Comparison of ENCODE assay signal across 9 cellular contexts in the genomic region with DNA sequence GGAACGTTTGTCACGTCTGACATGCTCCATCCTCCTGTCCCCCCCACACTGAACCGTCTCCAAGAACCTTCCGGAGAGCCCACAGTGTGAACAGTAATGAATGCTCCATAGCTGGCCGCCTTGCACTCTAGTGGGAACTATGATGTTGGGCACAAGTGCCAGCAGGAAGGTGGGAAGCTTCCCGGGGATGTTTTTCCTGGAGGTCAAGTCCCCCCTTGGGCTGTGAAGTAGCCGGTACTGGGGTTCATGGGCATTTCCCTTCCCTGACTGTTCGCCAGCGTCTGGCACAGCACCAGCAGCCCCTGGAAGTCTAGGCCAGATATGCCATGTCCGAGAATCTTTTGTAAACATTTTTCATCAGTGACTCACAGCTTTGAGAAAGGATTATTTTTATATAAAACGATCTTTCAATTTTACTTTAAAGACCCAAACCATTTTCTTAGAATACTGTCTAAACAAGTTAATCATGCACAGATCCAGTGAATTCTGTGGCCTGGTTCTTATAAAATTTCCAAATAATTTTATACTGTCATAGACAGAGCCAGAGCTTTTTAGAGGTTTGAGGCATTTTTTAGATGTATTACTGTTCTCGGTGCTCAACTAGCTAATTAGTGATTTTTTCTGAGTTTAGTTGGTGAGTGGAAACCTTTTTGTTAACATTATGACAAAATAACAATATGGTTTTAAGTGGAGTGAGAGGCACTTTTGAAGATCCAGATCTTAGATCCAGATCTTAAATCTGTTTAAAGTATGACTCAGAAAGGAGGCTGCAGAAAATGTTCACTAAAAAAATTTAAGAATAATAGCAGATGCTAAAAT. TPM values are rescaled to one million over a fixed set of nuclear protein-coding genes. Genes with fewer than 3 reads are reported as not detected.
DNase-seq lines count a peak whose midpoint lies in the region; ATAC-seq and TF ChIP-seq lines count a peak whose summit lies in the region.
"Had no signal": no experiment of that assay in that cellular context is flagged by ENCODE, and none has a peak within 500 bp of the region (broad histone marks: within the 10 kb centered on the region; RNA-seq: fewer than 3 reads in every experiment).

No MANE protein-coding gene starts in this region.

- H3K27me3 ChIP-seq in brain microvascular endothelial cell (replicated peaks), result no peaks in the 10 kb centered on the region
- no peaks in the 10 kb centered on the region for H3K27me3 ChIP-seq in stomach

- ATAC-seq in GM21381 (IDR thresholded peaks at IDR 0.05; ENCODE audit: unreplicated experiment), result no peak

- H3K27ac ChIP-seq in brain microvascular endothelial cell (peak overlapping the region; percentile 97), stomach (peak overlapping the region; percentile 60 to 92 (median 90))

- H3K36me3 ChIP-seq in brain microvascular endothelial cell (replicated peaks) (peaks cover 6% of the 10 kb centered on the region), stomach (no peaks in the 10 kb centered on the region)

- DNase-seq in HFF-Myc (ENCODE audit: extremely low read depth, low read depth) (no peak), brain microvascular endothelial cell (peak; percentile 86), iris pigment epithelial cell (ENCODE audit: low read depth) (peak; percentile 80), stomach (peak; percentile 46), cerebellum (ENCODE audit: low spot score) (no peak), NCI-H2081 treated with DMSO at 0.1 percent for 48 hours (lab: John Stamatoyannopoulos, UW) (no peak), LoVo (ENCODE audit: low spot score) (no peak)
- DNase-seq: NCI-H1417 treated with DMSO at 0.1 percent for 48 hours had no signal

- H3K4me3 ChIP-seq in HFF-Myc (replicated peaks; ENCODE audit: low read depth, low read length), result peak overlapping the region; percentile 21
- peak overlapping the region; percentile 34 for H3K4me3 ChIP-seq in brain microvascular endothelial cell (ENCODE audit: low read depth, low read length)
- peak overlapping the region in 2 of 4 donors; percentile 21 to 24 for H3K4me3 ChIP-seq in stomach

- H3K4me1 ChIP-seq in stomach, result peaks cover 33 to 95% (median 73%) of the 10 kb centered on the region in 4 donors

- WGBS in stomach, 5 donors, result 20 to 38% (median 29%) methylated on average over 12 of the region's 12 CpGs

- intact Hi-C loops in stomach (cut with DNase I; ENCODE audit: low total_unique reads), result no loop called here

- TF ChIP-seq CTCF in HFF-Myc (IDR thresholded peaks at IDR 0.05; ENCODE audit: low read depth, low read length, missing control alignments) (no peak), brain microvascular endothelial cell (IDR thresholded peaks at IDR 0.05; ENCODE audit: low read depth, low read length, missing control alignments) (no peak), stomach (IDR thresholded peaks at IDR 0.05) (no peak)

- no peak for TF ChIP-seq EP300 in stomach (IDR thresholded peaks at IDR 0.05)

- TF ChIP-seq POLR2A in stomach (IDR thresholded peaks at IDR 0.05), result no peak

- in situ Hi-C loops in brain microvascular endothelial cell (cut with HindIII; ENCODE audit: low pct_ligation_motif_present, low sequenced_read_pairs), result no loop called here

- no peaks in the 10 kb centered on the region for H3K9me3 ChIP-seq in stomach

RNA-seq across cellular contexts. Expression of gene ABL1, which starts 11.6 kb away (rescaled TPM):
- 10 to 100 TPM; 36.2 to 95.9 (median 61.4) TPM for total RNA-seq in stomach
- 10 to 100 TPM; 19.0 to 34.2 (median 31.0) TPM for polyA plus RNA-seq in stomach
- 35.7 TPM for total RNA-seq in cerebellum

RNA-seq across cellular contexts. Expression of gene QRFP, which starts 49.9 kb away (rescaled TPM):
- total RNA-seq in stomach (not detected), cerebellum (not detected)
- polyA plus RNA-seq in stomach, result not detected

Comparison
In these comparisons a context has a peak if more than half of its experiments do, and no peak if none do; other contexts are left out.
1. DNase-seq: peak in brain microvascular endothelial cell (single experiment), iris pigment epithelial cell (single experiment) and stomach (single experiment); none in HFF-Myc (single experiment), cerebellum (single experiment), NCI-H2081 treated with DMSO at 0.1 percent for 48 hours (single experiment) and LoVo (single experiment).